In the genomic region with DNA sequence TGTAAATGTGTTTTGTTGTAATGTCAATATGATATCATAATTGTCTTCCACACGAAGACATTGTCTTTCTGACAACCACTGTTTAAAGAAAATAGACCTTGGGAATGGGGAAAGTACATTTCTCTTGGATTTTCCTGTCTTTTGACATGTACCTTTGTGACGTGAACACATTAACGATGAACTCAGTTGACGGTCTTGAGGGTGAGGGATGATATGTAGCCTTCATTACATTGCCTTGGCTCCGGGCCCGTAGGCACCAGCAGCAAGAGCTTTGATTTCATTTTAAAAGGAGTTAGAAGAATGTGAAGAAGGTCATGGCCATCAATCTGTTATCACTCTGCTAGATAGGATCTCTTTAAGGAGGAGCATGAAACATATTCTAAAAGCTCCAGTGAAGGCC, we compare ENCODE assay signal across 23 cellular contexts.
DNase-seq lines count a peak whose midpoint lies in the region; ATAC-seq and TF ChIP-seq lines count a peak whose summit lies in the region.
"Had no signal": no experiment of that assay in that cellular context is flagged by ENCODE, and none has a peak within 500 bp of the region (broad histone marks: within the 10 kb centered on the region; RNA-seq: fewer than 3 reads in every experiment).

No MANE protein-coding gene starts in this region.

- H3K36me3 Mint-ChIP-seq in activated CD8-positive, alpha-beta memory T cell treated with anti-CD3 and anti-CD28 coated beads, Interleukin-2, amount 10 ng/mL, durations not matched to agents 7 days and 5 days = no peaks in the 10 kb centered on the region
- H3K36me3 Mint-ChIP-seq: CD4-positive, alpha-beta memory T cell had no signal

- H3K4me2 ChIP-seq in parathyroid adenoma (ENCODE audit: low read length) = peak overlapping the region; percentile 40
- H3K4me2 ChIP-seq: KMS-11 had no signal

- DNase-seq in NCI-H2227 (lab: John Stamatoyannopoulos, UW; ENCODE audit: unreplicated experiment) (peak; percentile 52), upper lobe of right lung (no peak), iPS-NIHi11 (ENCODE audit: low spot score) (no peak)
- DNase-seq in stimulated activated CD4-positive, alpha-beta T cell treated with anti-CD3 and anti-CD28 coated beads, Interleukin-12 subunit alpha, Interleukin-12 subunit beta, amount 100 ng/mL, for 4 hours = no peak
- DNase-seq in activated CD8-positive, alpha-beta memory T cell treated with anti-CD3 and anti-CD28 coated beads, Interleukin-2, amount 10 ng/mL, durations not matched to agents 7 days and 5 days = no peak
- DNase-seq: C1 segment of cervical spinal cord; CD4-positive, alpha-beta memory T cell; COR-L47; DMS53; IMR-90; MM.1S; NCI-H1694; NCI-H2029 treated with DMSO at 0.1 percent for 48 hours; NCI-H2171; NCI-H446; NCI-H526; NCI-H82; SHP77 had no signal

- no peak for TF ChIP-seq CTCF in HEK293 (tag by site-specific recombination; IDR thresholded peaks at IDR 0.05)
- TF ChIP-seq CTCF in parathyroid adenoma (IDR thresholded peaks at IDR 0.05) = no peak
- TF ChIP-seq CTCF in upper lobe of right lung (IDR thresholded peaks at IDR 0.05) = no peak

- no peaks in the 10 kb centered on the region for H3K79me2 ChIP-seq in parathyroid adenoma

- intact Hi-C loops in upper lobe of right lung (cut with DNase I) = no loop called here

- H3K9ac ChIP-seq in duodenal mucosa (ENCODE audit: low read depth in 1 of 2, low read length in 2 of 2) (no peak overlapping the region), parathyroid adenoma (no peak overlapping the region)
- H3K9ac ChIP-seq: KMS-11 had no signal

- CTCF ChIA-PET in HEK293 (lab: Yijun Ruan, JAX) = interaction anchor here (0.5 to 1.0 kb wide), 2 partner anchors 15 to 102 kb away, joined by 3 to 5 read pairs; no protein-coding TSS in a partner anchor
- CTCF ChIA-PET in activated CD8-positive, alpha-beta memory T cell treated with anti-CD3 and anti-CD28 coated beads, Interleukin-2, amount 10 ng/mL, durations not matched to agents 7 days and 5 days (lab: Charles Lee) = interaction anchor here (0.5 kb wide), 1 partner anchor 98 kb away, joined by 3 read pairs; no protein-coding TSS in a partner anchor

- H2AFZ ChIP-seq in parathyroid adenoma = peak overlapping the region; percentile 46

- H3K9me3 ChIP-seq in HEK293 (ENCODE audit: control insufficient read depth, insufficient read depth, low read depth, low read length) (no peaks in the 10 kb centered on the region), duodenal mucosa (ENCODE audit: control insufficient read depth in 1 of 2, low read length in 2 of 2) (no peaks in the 10 kb centered on the region), parathyroid adenoma (ENCODE audit: control insufficient read depth, low read length) (no peaks in the 10 kb centered on the region), upper lobe of right lung (no peaks in the 10 kb centered on the region)

- H3K36me3 ChIP-seq in HEK293 (ENCODE audit: control insufficient read depth in 2 of 2, insufficient read depth in 1 of 2, low read length in 2 of 2) = no peaks in the 10 kb centered on the region
- H3K36me3 ChIP-seq in duodenal mucosa (ENCODE audit: control insufficient read depth in 1 of 2, insufficient read depth in 2 of 2, low read length in 2 of 2) = no peaks in the 10 kb centered on the region
- no peaks in the 10 kb centered on the region for H3K36me3 ChIP-seq in parathyroid adenoma (ENCODE audit: control insufficient read depth, insufficient read depth, low read length)
- H3K36me3 ChIP-seq in upper lobe of right lung = no peaks in the 10 kb centered on the region

- no peak overlapping the region for H3K27ac ChIP-seq in HEK293 (ENCODE audit: extremely low read depth, low read depth, low read length)
- H3K27ac ChIP-seq in duodenal mucosa (ENCODE audit: low read depth, low read length) = no peak overlapping the region
- no peak overlapping the region for H3K27ac ChIP-seq in parathyroid adenoma
- H3K27ac ChIP-seq in upper lobe of right lung = no peak overlapping the region
- H3K27ac ChIP-seq: KMS-11, RWPE1 had no signal

- no peak overlapping the region for H3K27ac Mint-ChIP-seq in activated CD8-positive, alpha-beta memory T cell treated with anti-CD3 and anti-CD28 coated beads, Interleukin-2, amount 10 ng/mL, durations not matched to agents 7 days and 5 days
- H3K27ac Mint-ChIP-seq: CD4-positive, alpha-beta memory T cell had no signal

- no peak overlapping the region for H3K4me3 Mint-ChIP-seq in activated CD8-positive, alpha-beta memory T cell treated with anti-CD3 and anti-CD28 coated beads, Interleukin-2, amount 10 ng/mL, durations not matched to agents 7 days and 5 days
- H3K4me3 Mint-ChIP-seq: CD4-positive, alpha-beta memory T cell had no signal

- H3K27me3 Mint-ChIP-seq in activated CD8-positive, alpha-beta memory T cell treated with anti-CD3 and anti-CD28 coated beads, Interleukin-2, amount 10 ng/mL, durations not matched to agents 7 days and 5 days = peaks cover 3% of the 10 kb centered on the region

- POLR2A ChIA-PET in HEK293 (lab: Yijun Ruan, JAX) = interaction anchor here (0.6 kb wide), 1 partner anchor 58 kb away, joined by 3 read pairs; no protein-coding TSS in a partner anchor

- no peaks in the 10 kb centered on the region for H3K27me3 ChIP-seq in duodenal mucosa (ENCODE audit: control insufficient read depth in 1 of 2, insufficient read depth in 2 of 2, low read length in 2 of 2)
- H3K27me3 ChIP-seq in parathyroid adenoma (ENCODE audit: control insufficient read depth, insufficient read depth, low read length) = no peaks in the 10 kb centered on the region
- H3K27me3 ChIP-seq in upper lobe of right lung = no peaks in the 10 kb centered on the region

- H3K4me1 ChIP-seq in HEK293 (ENCODE audit: control insufficient read depth, insufficient read depth, low read length) (peaks cover 7% of the 10 kb centered on the region; the same call in 1 of the 2 replicates), duodenal mucosa (ENCODE audit: control insufficient read depth in 1 of 2, insufficient read depth in 2 of 2, low read length in 2 of 2) (peaks cover 6 to 14% of the 10 kb centered on the region in 2 donors), parathyroid adenoma (peaks cover 8% of the 10 kb centered on the region), upper lobe of right lung (no peaks in the 10 kb centered on the region)

- no peak for ATAC-seq in upper lobe of right lung
- ATAC-seq in activated CD8-positive, alpha-beta memory T cell treated with anti-CD3 and anti-CD28 coated beads, Interleukin-2, amount 10 ng/mL, durations not matched to agents 7 days and 5 days = no peak

- H3K4me1 Mint-ChIP-seq in activated CD8-positive, alpha-beta memory T cell treated with anti-CD3 and anti-CD28 coated beads, Interleukin-2, amount 10 ng/mL, durations not matched to agents 7 days and 5 days = no peaks in the 10 kb centered on the region
- H3K4me1 Mint-ChIP-seq: CD4-positive, alpha-beta memory T cell had no signal

- H3K4me3 ChIP-seq in HEK293 (ENCODE audit: low read depth, low read length) (no peak overlapping the region), duodenal mucosa (ENCODE audit: low read depth in 1 of 2, low read length in 2 of 2) (peak overlapping the region; percentile 29 to 46), parathyroid adenoma (ENCODE audit: low read depth, low read length) (no peak overlapping the region), upper lobe of right lung (no peak overlapping the region)

- H3K9me3 Mint-ChIP-seq in activated CD8-positive, alpha-beta memory T cell treated with anti-CD3 and anti-CD28 coated beads, Interleukin-2, amount 10 ng/mL, durations not matched to agents 7 days and 5 days (ENCODE audit: low read depth) = no peaks in the 10 kb centered on the region

TF ChIP-seq in HEK293, 187 proteins besides CTCF, POLR2A, EP300 and RAD21 (continues in another document):
- TF ChIP-seq, protein P1, sequence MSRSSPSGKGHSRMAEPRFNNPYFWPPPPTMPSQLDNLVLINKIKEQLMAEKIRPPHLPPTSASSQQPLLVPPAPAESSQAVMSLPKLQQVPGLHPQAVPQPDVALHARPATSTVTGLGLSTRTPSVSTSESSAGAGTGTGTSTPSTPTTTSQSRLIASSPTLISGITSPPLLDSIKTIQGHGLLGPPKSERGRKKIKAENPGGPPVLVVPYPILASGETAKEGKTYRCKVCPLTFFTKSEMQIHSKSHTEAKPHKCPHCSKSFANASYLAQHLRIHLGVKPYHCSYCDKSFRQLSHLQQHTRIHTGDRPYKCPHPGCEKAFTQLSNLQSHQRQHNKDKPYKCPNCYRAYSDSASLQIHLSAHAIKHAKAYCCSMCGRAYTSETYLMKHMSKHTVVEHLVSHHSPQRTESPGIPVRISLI (tag by site-specific recombination; IDR thresholded peaks at IDR 0.05) = no peak
- TF ChIP-seq, protein P2, sequence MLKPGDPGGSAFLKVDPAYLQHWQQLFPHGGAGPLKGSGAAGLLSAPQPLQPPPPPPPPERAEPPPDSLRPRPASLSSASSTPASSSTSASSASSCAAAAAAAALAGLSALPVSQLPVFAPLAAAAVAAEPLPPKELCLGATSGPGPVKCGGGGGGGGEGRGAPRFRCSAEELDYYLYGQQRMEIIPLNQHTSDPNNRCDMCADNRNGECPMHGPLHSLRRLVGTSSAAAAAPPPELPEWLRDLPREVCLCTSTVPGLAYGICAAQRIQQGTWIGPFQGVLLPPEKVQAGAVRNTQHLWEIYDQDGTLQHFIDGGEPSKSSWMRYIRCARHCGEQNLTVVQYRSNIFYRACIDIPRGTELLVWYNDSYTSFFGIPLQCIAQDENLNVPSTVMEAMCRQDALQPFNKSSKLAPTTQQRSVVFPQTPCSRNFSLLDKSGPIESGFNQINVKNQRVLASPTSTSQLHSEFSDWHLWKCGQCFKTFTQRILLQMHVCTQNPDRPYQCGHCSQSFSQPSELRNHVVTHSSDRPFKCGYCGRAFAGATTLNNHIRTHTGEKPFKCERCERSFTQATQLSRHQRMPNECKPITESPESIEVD (tag by site-specific recombination; IDR thresholded peaks at IDR 0.05) = 0 out of 2 replicates have a peak, but pooled peaks have one; percentile 26

Comparison
In these comparisons a context has a peak if more than half of its experiments do, and no peak if none do; other contexts are left out.
1. H3K4me3 ChIP-seq: peak in duodenal mucosa (2 of 2); none in HEK293 (single experiment), parathyroid adenoma (single experiment) and upper lobe of right lung (single experiment).